In genomic region chr10:21069278-21069677, GRCh38 we compare ENCODE assay signal across 25 cellular contexts.
A peak's percentile ranks its signal among the peaks of the same experiment; 100 is the strongest.
DNase-seq lines count a peak whose midpoint lies in the region; ATAC-seq and TF ChIP-seq lines count a peak whose summit lies in the region.
"Had no signal": no experiment of that assay in that cellular context is flagged by ENCODE, and none has a peak within 500 bp of the region (broad histone marks: within the 10 kb centered on the region; RNA-seq: fewer than 3 reads in every experiment).

No MANE protein-coding gene starts in this region.

- H3K27me3 ChIP-seq in cardiac muscle cell: no peaks in the 10 kb centered on the region
- H3K27me3 ChIP-seq: BLaER1 had no signal

- no peak overlapping the region for H3K4me3 ChIP-seq in cardiac muscle cell
- H3K4me3 ChIP-seq: BLaER1, GM12878, HAP-1, K562, PC-9 had no signal

- H3K4me1 Mint-ChIP-seq in activated CD8-positive, alpha-beta T cell treated with anti-CD3 and anti-CD28 coated beads for 36 hours (ENCODE audit: low read depth): no peaks in the 10 kb centered on the region

- intact Hi-C loops in Right ventricle myocardium inferior (cut with DNase I): loop anchor here (2.0 kb wide), 1 partner anchor 172 kb away; the partner anchor contains the start of gene NEBL
- intact Hi-C loops in activated CD8-positive, alpha-beta T cell treated with anti-CD3 and anti-CD28 coated beads for 36 hours (cut with micrococcal nuclease): no loop called here

- no peaks in the 10 kb centered on the region for H3K9me3 Mint-ChIP-seq in activated CD8-positive, alpha-beta T cell treated with anti-CD3 and anti-CD28 coated beads for 36 hours
- H3K9me3 Mint-ChIP-seq: CD4-positive, CD25-positive, alpha-beta regulatory T cell; HFFc6 had no signal

- H3K27ac ChIP-seq in cardiac muscle cell: peak overlapping the region; percentile 78
- H3K27ac ChIP-seq: BLaER1, PC-9 had no signal

- H3K36me3 ChIP-seq in cardiac muscle cell: no peaks in the 10 kb centered on the region
- H3K36me3 ChIP-seq: BLaER1, HAP-1 had no signal

- no peaks in the 10 kb centered on the region for H3K36me3 Mint-ChIP-seq in activated CD8-positive, alpha-beta T cell treated with anti-CD3 and anti-CD28 coated beads for 36 hours (ENCODE audit: low read depth)
- H3K36me3 Mint-ChIP-seq: CD4-positive, CD25-positive, alpha-beta regulatory T cell had no signal

- H3K27ac Mint-ChIP-seq in activated CD8-positive, alpha-beta T cell treated with anti-CD3 and anti-CD28 coated beads for 36 hours: no peak overlapping the region
- H3K27ac Mint-ChIP-seq: CD4-positive, CD25-positive, alpha-beta regulatory T cell; HFFc6 had no signal

- POLR2A ChIA-PET in activated CD8-positive, alpha-beta T cell treated with anti-CD3 and anti-CD28 coated beads for 36 hours (lab: Charles Lee): no interaction called here

- H3K4me3 Mint-ChIP-seq in activated CD8-positive, alpha-beta T cell treated with anti-CD3 and anti-CD28 coated beads for 36 hours: no peak overlapping the region
- H3K4me3 Mint-ChIP-seq: CD4-positive, CD25-positive, alpha-beta regulatory T cell; HFFc6 had no signal

- CTCF ChIA-PET in activated CD8-positive, alpha-beta T cell treated with anti-CD3 and anti-CD28 coated beads for 36 hours (lab: Charles Lee): no interaction called here

- TF ChIP-seq CTCF in cardiac muscle cell (IDR thresholded peaks at IDR 0.05; ENCODE audit: low read depth, low read length): no peak
- TF ChIP-seq CTCF in activated CD8-positive, alpha-beta T cell treated with anti-CD3 and anti-CD28 coated beads for 36 hours (IDR thresholded peaks at IDR 0.05): no peak

- H3K9me3 ChIP-seq in cardiac muscle cell (ENCODE audit: low read depth): no peaks in the 10 kb centered on the region
- H3K9me3 ChIP-seq: BLaER1, HAP-1 had no signal

- ATAC-seq in Right ventricle myocardium inferior (no peak), HG02678 (IDR thresholded peaks at IDR 0.05; ENCODE audit: unreplicated experiment) (no peak)
- ATAC-seq in activated CD8-positive, alpha-beta T cell treated with anti-CD3 and anti-CD28 coated beads for 36 hours: no peak
- ATAC-seq: GM12878 had no signal

- DNase-seq in cardiac muscle cell (ENCODE audit: low read depth in 1 of 2, low spot score in 1 of 2): peak in 1 of 2 donors; percentile 30
- DNase-seq in Right ventricle myocardium inferior (ENCODE audit: missing footprints): no peak
- DNase-seq in NCI-H2171 (lab: John Stamatoyannopoulos, UW): peak; percentile 16
- peak; percentile 48 to 96 for DNase-seq in cerebellar nuclear complex (lab: John Stamatoyannopoulos, UW)
- DNase-seq in occipital lobe (lab: John Stamatoyannopoulos, UW): peak; percentile 15
- DNase-seq in activated CD8-positive, alpha-beta T cell treated with anti-CD3 and anti-CD28 coated beads for 36 hours: no peak
- DNase-seq: CD4-positive, CD25-positive, alpha-beta regulatory T cell; DMS53; GDM1; GOT3; HFFc6; Kasumi-1; MV-4-11; NCI-H1105 treated with DMSO at 0.1 percent for 48 hours; NCI-H1930; NCI-H2107; NCI-H226; NCI-H510A; PC-9; SHP77 had no signal

- H3K27me3 Mint-ChIP-seq in activated CD8-positive, alpha-beta T cell treated with anti-CD3 and anti-CD28 coated beads for 36 hours: peaks cover 3% of the 10 kb centered on the region
- H3K27me3 Mint-ChIP-seq: CD4-positive, CD25-positive, alpha-beta regulatory T cell had no signal

- H3K4me1 ChIP-seq in cardiac muscle cell (ENCODE audit: low read depth): peaks cover 18% of the 10 kb centered on the region
- H3K4me1 ChIP-seq: BLaER1 had no signal

Comparison
In these comparisons a context has a peak if more than half of its experiments do, and no peak if none do; other contexts are left out.
1. DNase-seq: peak in NCI-H2171 (single experiment), cerebellar nuclear complex (2 of 2) and occipital lobe (single experiment); none in Right ventricle myocardium inferior (single experiment) and activated CD8-positive, alpha-beta T cell treated with anti-CD3 and anti-CD28 coated beads for 36 hours (single experiment).